ENCODE assay signal across 35 cellular contexts in the genomic region with DNA sequence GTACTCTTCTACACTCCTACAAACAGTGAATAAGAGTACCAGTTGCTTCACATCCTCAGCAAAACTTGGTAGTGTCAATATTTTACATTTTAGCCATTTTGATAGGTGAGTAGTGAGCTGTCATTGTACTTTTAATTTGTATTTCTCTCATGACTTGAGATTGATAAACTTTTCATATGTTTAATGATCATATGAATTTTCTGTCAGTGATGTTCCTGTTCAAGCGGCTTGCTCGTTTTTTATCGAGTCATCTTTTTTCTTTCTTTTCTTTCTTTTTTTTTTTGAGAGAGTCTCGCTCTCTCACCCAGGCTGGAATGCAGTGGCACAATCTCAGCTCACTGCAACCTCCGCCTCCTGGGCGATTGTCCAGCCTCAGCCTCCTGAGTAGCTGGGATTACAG.
"Had no signal": no experiment of that assay in that cellular context is flagged by ENCODE, and none has a peak within 500 bp of the region (broad histone marks: within the 10 kb centered on the region; RNA-seq: fewer than 3 reads in every experiment).

No MANE protein-coding gene starts in this region.

- H3K4me3 ChIP-seq: MG63 had no signal

- DNase-seq: Karpas-422, Kasumi-1, MG63, MM.1S, MV-4-11, NCI-H1048, NCI-H1092, NCI-H1092 treated with DMSO at 0.1 percent for 48 hours, NCI-H1105, NCI-H1105 treated with DMSO at 0.1 percent for 48 hours, NCI-H1417, NCI-H1417 treated with DMSO at 0.1 percent for 48 hours, NCI-H1436, NCI-H1436 treated with DMSO at 0.1 percent for 48 hours, NCI-H146, NCI-H1694, NCI-H1694 treated with DMSO at 0.1 percent for 48 hours, NCI-H187, NCI-H187 treated with DMSO at 0.1 percent for 48 hours, NCI-H1930, NCI-H2029, NCI-H2029 treated with DMSO at 0.1 percent for 48 hours, NCI-H2081, NCI-H2081 treated with DMSO at 0.1 percent for 48 hours, NCI-H2107, NCI-H2171, NCI-H2171 treated with DMSO at 0.1 percent for 48 hours, NCI-H2227 treated with DMSO at 0.1 percent for 48 hours, NCI-H226, NCI-H345, NCI-H446, NCI-H446 treated with DMSO at 0.1 percent for 48 hours, NCI-H510A, NCI-H510A treated with DMSO at 0.1 percent for 48 hours, NCI-H524 had no signal

- H3K27me3 ChIP-seq: MG63 had no signal

- H3K36me3 ChIP-seq: MG63 had no signal

- H3K9me3 ChIP-seq: MG63 had no signal
